10 cellular contexts compared by ENCODE assay signal in the genomic region with DNA sequence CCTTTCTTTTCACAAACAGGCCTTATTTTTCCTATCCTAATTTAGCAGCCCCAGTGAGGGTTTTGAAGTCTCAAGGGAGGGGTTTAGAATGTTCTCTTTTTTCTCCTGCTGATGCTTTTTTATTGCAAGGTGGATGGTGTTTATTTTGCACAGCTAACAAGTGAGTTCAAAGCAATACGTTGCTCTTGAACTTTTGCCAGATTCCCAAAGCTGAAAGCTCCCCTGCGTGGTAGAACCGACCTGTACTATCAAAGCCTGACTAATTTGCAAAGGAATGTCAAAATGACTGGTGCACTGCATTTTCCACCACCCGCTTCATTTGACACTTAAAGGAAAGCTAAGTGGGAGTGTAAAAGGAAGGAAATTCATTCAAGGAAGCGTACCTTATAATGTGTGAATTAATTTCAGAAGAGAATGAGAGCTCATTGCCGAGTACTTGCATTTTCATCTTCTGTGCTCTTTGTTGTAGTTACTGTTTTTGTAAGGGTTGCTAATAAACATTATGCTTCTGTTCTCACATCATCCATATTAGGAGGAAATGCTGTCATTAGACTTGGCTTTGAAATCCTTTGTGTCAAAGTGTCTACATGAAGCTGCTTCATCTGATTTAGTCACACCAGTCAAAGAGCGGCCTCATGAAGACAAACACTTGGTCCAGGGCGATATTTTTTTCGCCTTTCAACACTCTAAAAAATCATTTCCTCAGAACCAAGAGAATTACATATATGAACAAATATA.
DNase-seq lines count a peak whose midpoint lies in the region; ATAC-seq and TF ChIP-seq lines count a peak whose summit lies in the region.
"Had no signal": no experiment of that assay in that cellular context is flagged by ENCODE, and none has a peak within 500 bp of the region (broad histone marks: within the 10 kb centered on the region; RNA-seq: fewer than 3 reads in every experiment).

No MANE protein-coding gene starts in this region.

- intact Hi-C loops in MCF 10A (cut with micrococcal nuclease) = no loop called here
- intact Hi-C loops in breast epithelium (cut with DNase I; ENCODE audit: low total_unique reads) = no loop called here
- intact Hi-C loops in heart right ventricle (cut with DNase I) = loop anchor here in 1 of 10 donors (5.0 kb wide), 1 partner anchor 102 kb away; no protein-coding TSS in a partner anchor
- intact Hi-C loops in upper lobe of right lung (cut with DNase I) = no loop called here

- H3K4me3 ChIP-seq in breast epithelium = peak overlapping the region in 1 of 3 donors; percentile 5
- peak overlapping the region in 4 of 10 donors; percentile 1 to 27 (median 23) for H3K4me3 ChIP-seq in heart right ventricle
- H3K4me3 ChIP-seq in upper lobe of right lung = no peak overlapping the region

- TF ChIP-seq CTCF in MCF 10A (IDR thresholded peaks at IDR 0.05; ENCODE audit: unreplicated experiment) (no peak), breast epithelium (IDR thresholded peaks at IDR 0.05) (no peak), heart right ventricle (IDR thresholded peaks at IDR 0.05) (no peak), upper lobe of right lung (IDR thresholded peaks at IDR 0.05) (no peak)

- BruUV-seq in MCF 10A (replicated peaks; lab: Mats Ljungman, UMichigan) = no TSS peak

- CTCF ChIA-PET in MCF 10A (lab: Yijun Ruan, JAX) = interaction anchor here (0.7 to 1.3 kb wide), 3 partner anchors 17 to 401 kb away, joined by 3 to 4 read pairs (median 4); no protein-coding TSS in a partner anchor

- H3K27ac Mint-ChIP-seq in MCF 10A (ENCODE audit: low read depth, unreplicated experiment) = no peak overlapping the region
- H3K27ac Mint-ChIP-seq: activated CD4-positive, alpha-beta T cell treated with anti-CD3 and anti-CD28 coated beads, Interleukin-2, amount 10 ng/mL, durations not matched to agents 7 days and 5 days; CD4-positive, CD25-positive, alpha-beta regulatory T cell had no signal

- POLR2A ChIA-PET in MCF 10A (lab: Yijun Ruan, JAX) = interaction anchor here (1.2 to 1.3 kb wide), 2 partner anchors 101 to 105 kb away, joined by 3 read pairs; a partner anchor contains a TSS

- H3K4me1 ChIP-seq in breast epithelium (no peaks in the 10 kb centered on the region), heart right ventricle (peaks cover 0 to 16% (median 14%) of the 10 kb centered on the region in 9 donors), upper lobe of right lung (peaks cover 9% of the 10 kb centered on the region)

- H3K9me3 ChIP-seq in breast epithelium = no peaks in the 10 kb centered on the region
- no peaks in the 10 kb centered on the region for H3K9me3 ChIP-seq in heart right ventricle
- H3K9me3 ChIP-seq in upper lobe of right lung = no peaks in the 10 kb centered on the region

- no peaks in the 10 kb centered on the region for H3K36me3 ChIP-seq in breast epithelium
- no peaks in the 10 kb centered on the region for H3K36me3 ChIP-seq in heart right ventricle
- no peaks in the 10 kb centered on the region for H3K36me3 ChIP-seq in upper lobe of right lung

- H3K27me3 Mint-ChIP-seq in MCF 10A (ENCODE audit: insufficient read depth, unreplicated experiment) = no peaks in the 10 kb centered on the region
- H3K27me3 Mint-ChIP-seq: activated CD4-positive, alpha-beta T cell treated with anti-CD3 and anti-CD28 coated beads, Interleukin-2, amount 10 ng/mL, durations not matched to agents 7 days and 5 days; CD4-positive, CD25-positive, alpha-beta regulatory T cell had no signal

- TF ChIP-seq POLR2A in breast epithelium (IDR thresholded peaks at IDR 0.05) = no peak

- H3K4me3 Mint-ChIP-seq in MCF 10A (ENCODE audit: unreplicated experiment) = no peak overlapping the region
- H3K4me3 Mint-ChIP-seq: activated CD4-positive, alpha-beta T cell treated with anti-CD3 and anti-CD28 coated beads, Interleukin-2, amount 10 ng/mL, durations not matched to agents 7 days and 5 days; CD4-positive, CD25-positive, alpha-beta regulatory T cell had no signal

- H3K9me3 Mint-ChIP-seq in MCF 10A (ENCODE audit: unreplicated experiment) = no peaks in the 10 kb centered on the region
- H3K9me3 Mint-ChIP-seq: activated CD4-positive, alpha-beta T cell treated with anti-CD3 and anti-CD28 coated beads, Interleukin-2, amount 10 ng/mL, durations not matched to agents 7 days and 5 days had no signal

- ATAC-seq in heart right ventricle = peak in 7 of 8 donors; percentile 61 to 84 (median 72)
- peak; percentile 54 for ATAC-seq in upper lobe of right lung
- ATAC-seq in GM18502 (IDR thresholded peaks at IDR 0.05; ENCODE audit: poor library complexity, unreplicated experiment) = no peak

- WGBS in heart right ventricle, 2 donors = 29 to 35% methylated on average over 9 of the region's 9 CpGs

- H3K27me3 ChIP-seq in breast epithelium = no peaks in the 10 kb centered on the region
- no peaks in the 10 kb centered on the region for H3K27me3 ChIP-seq in heart right ventricle
- H3K27me3 ChIP-seq in upper lobe of right lung = no peaks in the 10 kb centered on the region

- no peak overlapping the region for H3K27ac ChIP-seq in breast epithelium
- peak overlapping the region in 6 of 10 donors; percentile 17 to 65 (median 43) for H3K27ac ChIP-seq in heart right ventricle
- H3K27ac ChIP-seq in upper lobe of right lung = peak overlapping the region; percentile 14

- no peaks in the 10 kb centered on the region for H3K36me3 Mint-ChIP-seq in MCF 10A (ENCODE audit: insufficient read depth, unreplicated experiment)
- H3K36me3 Mint-ChIP-seq: CD4-positive, CD25-positive, alpha-beta regulatory T cell had no signal

- H3K4me1 Mint-ChIP-seq in MCF 10A (ENCODE audit: insufficient read depth, unreplicated experiment) = peaks cover 14% of the 10 kb centered on the region
- H3K4me1 Mint-ChIP-seq: activated CD4-positive, alpha-beta T cell treated with anti-CD3 and anti-CD28 coated beads, Interleukin-2, amount 10 ng/mL, durations not matched to agents 7 days and 5 days; CD4-positive, CD25-positive, alpha-beta regulatory T cell had no signal

- DNase-seq in MCF 10A (ENCODE audit: unreplicated experiment) = peak; percentile 60
- no peak for DNase-seq in breast epithelium (ENCODE audit: low spot score in 2 of 2)
- peak; percentile 56 for DNase-seq in NCI-H345 (lab: John Stamatoyannopoulos, UW)
- peak in 1 of 2 donors; percentile 22 for DNase-seq in heart right ventricle
- no peak for DNase-seq in upper lobe of right lung
- no peak for DNase-seq in T-helper 9 cell
- no peak for DNase-seq in activated CD4-positive, alpha-beta T cell treated with anti-CD3 and anti-CD28 coated beads for 48 hours
- DNase-seq: activated CD4-positive, alpha-beta T cell treated with anti-CD3 and anti-CD28 coated beads, Interleukin-2, amount 10 ng/mL, durations not matched to agents 7 days and 5 days; CD4-positive, CD25-positive, alpha-beta regulatory T cell had no signal

Comparison
In these comparisons a context has a peak if more than half of its experiments do, and no peak if none do; other contexts are left out.
1. DNase-seq: peak in MCF 10A (single experiment) and NCI-H345 (single experiment); none in breast epithelium (0 of 2), upper lobe of right lung (single experiment), T-helper 9 cell (single experiment) and activated CD4-positive, alpha-beta T cell treated with anti-CD3 and anti-CD28 coated beads for 48 hours (single experiment).
2. H3K27ac ChIP-seq: peak in heart right ventricle (6 of 10) and upper lobe of right lung (single experiment); none in breast epithelium (0 of 2).